8 cellular contexts compared by ENCODE assay signal in the genomic region with DNA sequence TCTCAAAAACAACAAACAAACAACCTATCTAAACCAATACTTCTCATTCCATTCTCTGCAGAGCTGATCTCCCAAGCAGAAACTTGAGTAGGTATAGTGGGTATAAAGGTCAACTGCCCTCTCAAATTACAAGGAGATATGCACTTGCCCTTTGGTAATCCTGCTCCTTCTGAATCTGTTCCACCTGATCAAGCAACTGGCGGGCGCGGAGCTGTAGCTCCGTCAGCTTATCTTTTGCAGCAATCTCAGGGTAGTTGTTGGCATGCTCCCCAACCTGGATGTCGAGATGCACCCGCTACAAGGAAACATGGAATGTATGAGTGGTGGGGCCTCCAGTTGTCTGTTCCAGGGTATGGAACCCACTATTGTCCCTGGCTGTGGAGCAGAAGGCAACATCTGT. TPM values are rescaled to one million over a fixed set of nuclear protein-coding genes. Genes with fewer than 3 reads are reported as not detected.
A peak's percentile ranks its signal among the peaks of the same experiment; 100 is the strongest.
DNase-seq lines count a peak whose midpoint lies in the region; ATAC-seq and TF ChIP-seq lines count a peak whose summit lies in the region.

No MANE protein-coding gene starts in this region.

- DNase-seq in HFF-Myc (ENCODE audit: extremely low read depth, low read depth) (no peak), activated gamma-delta T cell (lab: John Stamatoyannopoulos, UW) (no peak)
- no peak for DNase-seq in stimulated activated naive CD4-positive, alpha-beta T cell treated with Interleukin-2 at 50 U/mL for 16 hours (lab: John Stamatoyannopoulos, UW)

- peak overlapping the region; percentile 87 to 94 (median 90) for H3K4me3 Mint-ChIP-seq in brain

- H3K4me1 ChIP-seq in mononuclear cell (ENCODE audit: insufficient read depth, low read length) = peaks cover 25% of the 10 kb centered on the region

- H3K27ac ChIP-seq in 22Rv1 = peak overlapping the region; percentile 98

- TF ChIP-seq CTCF in 22Rv1 (IDR thresholded peaks at IDR 0.05) (no peak), HFF-Myc (IDR thresholded peaks at IDR 0.05; ENCODE audit: low read depth, low read length, missing control alignments) (no peak), brain (conservative IDR thresholded peaks at IDR 0.05) (no peak)

- no peaks in the 10 kb centered on the region for H3K27me3 ChIP-seq in mononuclear cell (ENCODE audit: insufficient read depth, low read length)

- peaks cover 44% of the 10 kb centered on the region for H3K4me1 Mint-ChIP-seq in brain

- peaks cover 16% of the 10 kb centered on the region for H3K27me3 Mint-ChIP-seq in brain

- H3K9me3 ChIP-seq in mononuclear cell (ENCODE audit: low read depth, low read length) = no peaks in the 10 kb centered on the region

- peak overlapping the region; percentile 96 to 100 (median 99) for H3K27ac Mint-ChIP-seq in brain

- ATAC-seq in GM21360 (IDR thresholded peaks at IDR 0.05; ENCODE audit: unreplicated experiment) = no peak
- ATAC-seq in HG02852 (IDR thresholded peaks at IDR 0.05; ENCODE audit: unreplicated experiment) = no peak

- H3K36me3 Mint-ChIP-seq in brain = peaks cover 32% of the 10 kb centered on the region

- H3K9me3 Mint-ChIP-seq in brain = peaks cover 0 to 7% (median 0%) of the 10 kb centered on the region in 5 experiments

- H3K4me3 ChIP-seq in HFF-Myc (replicated peaks; ENCODE audit: low read depth, low read length) (peak overlapping the region; percentile 88), mononuclear cell (ENCODE audit: low read length) (peak overlapping the region; percentile 82)

RNA-seq across cellular contexts. Expression of gene TMED4, which starts 1.1 kb away (rescaled TPM):
- polyA plus RNA-seq in brain (ENCODE audit: insufficient read depth, low read depth, low replicate concordance) = 96.9 TPM
- 81.5 TPM for total RNA-seq in mononuclear cell

RNA-seq across cellular contexts. Expression of gene DDX56, which starts 7.2 kb away (rescaled TPM):
- 62.8 TPM for polyA plus RNA-seq in brain (ENCODE audit: insufficient read depth, low read depth, low replicate concordance)
- total RNA-seq in mononuclear cell = 34.5 TPM

RNA-seq across cellular contexts. Expression of gene OGDH, which starts 25.5 kb away (rescaled TPM):
- 177 TPM for polyA plus RNA-seq in brain (ENCODE audit: insufficient read depth, low read depth, low replicate concordance)
- total RNA-seq in mononuclear cell = 17.2 TPM

RNA-seq across cellular contexts. Expression of gene NPC1L1, which starts 39.8 kb away (rescaled TPM):
- not detected for polyA plus RNA-seq in brain (ENCODE audit: insufficient read depth, low read depth, low replicate concordance)
- total RNA-seq in mononuclear cell = not detected
